20 cellular contexts compared by ENCODE assay signal in genomic region chr19:13004273-13004672, GRCh38. TPM values are rescaled to one million over a fixed set of nuclear protein-coding genes. Genes with fewer than 3 reads are reported as not detected.
DNase-seq lines count a peak whose midpoint lies in the region; ATAC-seq and TF ChIP-seq lines count a peak whose summit lies in the region.
"Had no signal": no experiment of that assay in that cellular context is flagged by ENCODE, and none has a peak within 500 bp of the region (broad histone marks: within the 10 kb centered on the region; RNA-seq: fewer than 3 reads in every experiment).

No MANE protein-coding gene starts in this region.

- H3K27me3 ChIP-seq in right cardiac atrium (ENCODE audit: control insufficient read depth, insufficient read depth) (no peaks in the 10 kb centered on the region), esophagus squamous epithelium (no peaks in the 10 kb centered on the region), rectal smooth muscle tissue (ENCODE audit: control insufficient read depth, insufficient read depth, low read length) (no peaks in the 10 kb centered on the region), uterus (no peaks in the 10 kb centered on the region)
- H3K27me3 ChIP-seq: Peyer's patch had no signal

- no peaks in the 10 kb centered on the region for H3K4me1 Mint-ChIP-seq in activated CD8-positive, alpha-beta T cell treated with anti-CD3 and anti-CD28 coated beads, Interleukin-2, amount 10 ng/mL, durations not matched to agents 7 days and 5 days (ENCODE audit: low read depth)
- H3K4me1 Mint-ChIP-seq: stimulated activated memory B cell treated with anti-CD40 and anti-IgM and Interleukin-4, amounts not matched to agents 10 μg/mL and 1 μg/mL and 100 μg/mL, for 72 hours had no signal

- no peak overlapping the region for H3K4me3 Mint-ChIP-seq in activated CD8-positive, alpha-beta T cell treated with anti-CD3 and anti-CD28 coated beads, Interleukin-2, amount 10 ng/mL, durations not matched to agents 7 days and 5 days
- H3K4me3 Mint-ChIP-seq: CD4-positive, alpha-beta T cell; stimulated activated memory B cell treated with anti-CD40 and anti-IgM and Interleukin-4, amounts not matched to agents 10 μg/mL and 1 μg/mL and 100 μg/mL, for 72 hours had no signal

- no peak for TF ChIP-seq POLR2A in esophagus squamous epithelium (IDR thresholded peaks at IDR 0.05)
- no peak for TF ChIP-seq POLR2A in uterus (IDR thresholded peaks at IDR 0.05)

- ATAC-seq in right cardiac atrium, result no peak
- no peak for ATAC-seq in activated CD8-positive, alpha-beta T cell treated with anti-CD3 and anti-CD28 coated beads, Interleukin-2, amount 10 ng/mL, durations not matched to agents 7 days and 5 days
- ATAC-seq: stimulated activated memory B cell treated with anti-CD40 and anti-IgM and Interleukin-4, amounts not matched to agents 10 μg/mL and 1 μg/mL and 100 μg/mL, for 72 hours had no signal

- H3K27ac Mint-ChIP-seq in activated CD8-positive, alpha-beta T cell treated with anti-CD3 and anti-CD28 coated beads, Interleukin-2, amount 10 ng/mL, durations not matched to agents 7 days and 5 days, result no peak overlapping the region
- H3K27ac Mint-ChIP-seq: CD4-positive, alpha-beta T cell; stimulated activated memory B cell treated with anti-CD40 and anti-IgM and Interleukin-4, amounts not matched to agents 10 μg/mL and 1 μg/mL and 100 μg/mL, for 72 hours had no signal

- H3K4me1 ChIP-seq in right cardiac atrium (ENCODE audit: control insufficient read depth, insufficient read depth, low read length) (peaks cover 8% of the 10 kb centered on the region), esophagus squamous epithelium (peaks cover 84 to 100% (median 96%) of the 10 kb centered on the region in 3 donors), rectal smooth muscle tissue (ENCODE audit: control insufficient read depth, insufficient read depth, low read length) (peaks cover 75% of the 10 kb centered on the region), uterus (peaks cover 8 to 40% of the 10 kb centered on the region in 2 donors)

- no peaks in the 10 kb centered on the region for H3K36me3 Mint-ChIP-seq in activated CD8-positive, alpha-beta T cell treated with anti-CD3 and anti-CD28 coated beads, Interleukin-2, amount 10 ng/mL, durations not matched to agents 7 days and 5 days (ENCODE audit: low read depth)
- H3K36me3 Mint-ChIP-seq: stimulated activated memory B cell treated with anti-CD40 and anti-IgM and Interleukin-4, amounts not matched to agents 10 μg/mL and 1 μg/mL and 100 μg/mL, for 72 hours had no signal

- no peak overlapping the region for H3K9ac ChIP-seq in rectal smooth muscle tissue (ENCODE audit: low read length)

- peaks cover 8% of the 10 kb centered on the region for H3K27me3 Mint-ChIP-seq in activated CD8-positive, alpha-beta T cell treated with anti-CD3 and anti-CD28 coated beads, Interleukin-2, amount 10 ng/mL, durations not matched to agents 7 days and 5 days (ENCODE audit: low read depth)

- no peak for TF ChIP-seq CTCF in esophagus squamous epithelium (IDR thresholded peaks at IDR 0.05)
- no peak for TF ChIP-seq CTCF in uterus (IDR thresholded peaks at IDR 0.05)

- CTCF ChIA-PET in activated CD8-positive, alpha-beta T cell treated with anti-CD3 and anti-CD28 coated beads, Interleukin-2, amount 10 ng/mL, durations not matched to agents 7 days and 5 days (lab: Charles Lee), result interaction anchor here (1.2 to 1.4 kb wide), 2 partner anchors 39 to 89 kb away, joined by 3 to 4 read pairs; no protein-coding TSS in a partner anchor

- H3K9me3 Mint-ChIP-seq in activated CD8-positive, alpha-beta T cell treated with anti-CD3 and anti-CD28 coated beads, Interleukin-2, amount 10 ng/mL, durations not matched to agents 7 days and 5 days (ENCODE audit: insufficient read depth), result no peaks in the 10 kb centered on the region
- H3K9me3 Mint-ChIP-seq: CD4-positive, alpha-beta T cell; stimulated activated memory B cell treated with anti-CD40 and anti-IgM and Interleukin-4, amounts not matched to agents 10 μg/mL and 1 μg/mL and 100 μg/mL, for 72 hours had no signal

- H3K9me3 ChIP-seq in right cardiac atrium (ENCODE audit: control insufficient read depth, low read length), result no peaks in the 10 kb centered on the region
- H3K9me3 ChIP-seq in esophagus squamous epithelium, result no peaks in the 10 kb centered on the region
- no peaks in the 10 kb centered on the region for H3K9me3 ChIP-seq in uterus

- H3K27ac ChIP-seq in right cardiac atrium (ENCODE audit: low read length) (peak overlapping the region; percentile 10), esophagus squamous epithelium (peak overlapping the region; percentile 91 to 98 (median 94)), rectal smooth muscle tissue (ENCODE audit: low read depth, low read length) (peak overlapping the region; percentile 95), uterus (peak overlapping the region; percentile 95 to 99)

- intact Hi-C loops in right cardiac atrium (cut with DNase I) (no loop called here), cardiac septum (cut with DNase I) (no loop called here), esophagus squamous epithelium (cut with DNase I) (no loop called here), uterus (cut with DNase I; ENCODE audit: low total_unique reads) (no loop called here)

- WGBS in right cardiac atrium, result 80% methylated on average over 7 of the region's 7 CpGs
- WGBS in esophagus squamous epithelium, 2 donors, result 30 to 40% methylated on average over 1 to 7 of the region's 7 CpGs

- POLR2A ChIA-PET in activated CD8-positive, alpha-beta T cell treated with anti-CD3 and anti-CD28 coated beads, Interleukin-2, amount 10 ng/mL, durations not matched to agents 7 days and 5 days (lab: Charles Lee), result no interaction called here

- H3K36me3 ChIP-seq in esophagus squamous epithelium (peaks cover 0 to 5% (median 0%) of the 10 kb centered on the region in 3 donors), rectal smooth muscle tissue (ENCODE audit: control insufficient read depth, insufficient read depth, low read length) (peaks cover 6% of the 10 kb centered on the region), uterus (no peaks in the 10 kb centered on the region)
- H3K36me3 ChIP-seq: Peyer's patch had no signal

- H3K4me3 ChIP-seq in right cardiac atrium (ENCODE audit: low read length), result no peak overlapping the region
- H3K4me3 ChIP-seq in esophagus squamous epithelium, result no peak overlapping the region
- no peak overlapping the region for H3K4me3 ChIP-seq in rectal smooth muscle tissue (ENCODE audit: low read length)
- no peak overlapping the region for H3K4me3 ChIP-seq in uterus
- H3K4me3 ChIP-seq: Peyer's patch had no signal

- peak in 1 of 3 donors; percentile 5 for DNase-seq in right cardiac atrium
- DNase-seq in cardiac septum (ENCODE audit: low spot score), result no peak
- DNase-seq in esophagus squamous epithelium (lab: John Stamatoyannopoulos, UW), result no peak
- no peak for DNase-seq in uterus
- DNase-seq in activated CD8-positive, alpha-beta T cell treated with anti-CD3 and anti-CD28 coated beads, Interleukin-2, amount 10 ng/mL, durations not matched to agents 7 days and 5 days, result no peak
- no peak for DNase-seq in DMS79 treated with DMSO at 0.1 percent for 48 hours (lab: John Stamatoyannopoulos, UW)
- no peak for DNase-seq in KG1 (lab: John Stamatoyannopoulos, UW)
- DNase-seq: activated naive CD4-positive, alpha-beta T cell treated with anti-CD3 and anti-CD28 coated beads, Interleukin-2, amount 50 U/mL, for 16 hours; activated T-cell treated with anti-CD3 and anti-CD28 coated beads, Interleukin-2, amount 50 U/mL, for 1 hour; CD4-positive, alpha-beta T cell; DMS79; effector CD8-positive, alpha-beta T cell; Karpas-422; kidney glomerular epithelial cell; NCI-H1105 treated with DMSO at 0.1 percent for 48 hours; NCI-H2171; NCI-H82 had no signal

RNA-seq across cellular contexts. Expression of gene NFIX, which starts 9.0 kb away (rescaled TPM):
- 100 to 1,000 TPM; 123 to 168 (median 156) TPM for total RNA-seq in right cardiac atrium
- polyA plus RNA-seq in right cardiac atrium, result 67.4 TPM
- total RNA-seq in cardiac septum, result 123 TPM
- total RNA-seq in esophagus squamous epithelium, result 10 to 100 TPM; 32.3 to 81.2 (median 51.6) TPM
- 100 to 1,000 TPM in 2 of 4 donors, 10 to 100 TPM in 2; 27.4 to 381 (median 78.4) TPM for total RNA-seq in uterus
- 1 to 10 TPM in 1 of 2 experiments, under 1 TPM in 1; 0.40 to 1.4 TPM for total RNA-seq in activated CD8-positive, alpha-beta T cell treated with anti-CD3 and anti-CD28 coated beads, Interleukin-2, amount 10 ng/mL, durations not matched to agents 7 days and 5 days

RNA-seq across cellular contexts. Expression of gene DAND5, which starts 34.9 kb away (rescaled TPM):
- total RNA-seq in right cardiac atrium (10 to 100 TPM in 2 of 4 donors, 1 to 10 TPM in 2; 5.0 to 13.8 (median 11.1) TPM), cardiac septum (11.4 TPM), esophagus squamous epithelium (not detected), uterus (under 1 TPM in 1 of 4 donors, not detected in 3; 0.14 TPM)
- polyA plus RNA-seq in right cardiac atrium, result 7.0 TPM
- total RNA-seq in activated CD8-positive, alpha-beta T cell treated with anti-CD3 and anti-CD28 coated beads, Interleukin-2, amount 10 ng/mL, durations not matched to agents 7 days and 5 days, result under 1 TPM; 0.21 to 0.34 TPM
- total RNA-seq: CD4-positive, alpha-beta T cell had no signal

RNA-seq across cellular contexts. Expression of gene GADD45GIP1, which starts 47.2 kb away (rescaled TPM):
- total RNA-seq in right cardiac atrium, result 10 to 100 TPM; 24.3 to 33.2 (median 29.1) TPM
- polyA plus RNA-seq in right cardiac atrium, result 64.5 TPM
- 23.5 TPM for total RNA-seq in cardiac septum
- total RNA-seq in esophagus squamous epithelium, result 10 to 100 TPM; 34.4 to 59.7 (median 44.9) TPM
- total RNA-seq in uterus, result 10 to 100 TPM in 2 of 4 donors, 1 to 10 TPM in 2; 3.3 to 76.8 (median 12.8) TPM
- 10 to 100 TPM; 23.4 to 25.4 TPM for total RNA-seq in activated CD8-positive, alpha-beta T cell treated with anti-CD3 and anti-CD28 coated beads, Interleukin-2, amount 10 ng/mL, durations not matched to agents 7 days and 5 days

RNA-seq across cellular contexts. Expression of gene RAD23A, which starts 58.6 kb away (rescaled TPM):
- total RNA-seq in right cardiac atrium (100 to 1,000 TPM; 127 to 137 (median 133) TPM), cardiac septum (143 TPM), esophagus squamous epithelium (10 to 100 TPM; 67.7 to 87.4 (median 82.4) TPM), uterus (100 to 1,000 TPM in 1 of 4 donors, 10 to 100 TPM in 3; 13.3 to 105 (median 64.4) TPM)
- polyA plus RNA-seq in right cardiac atrium, result 122 TPM
- 100 to 1,000 TPM; 138 to 140 TPM for total RNA-seq in activated CD8-positive, alpha-beta T cell treated with anti-CD3 and anti-CD28 coated beads, Interleukin-2, amount 10 ng/mL, durations not matched to agents 7 days and 5 days

Comparison
In these comparisons a context has a peak if more than half of its experiments do, and no peak if none do; other contexts are left out.
1. H3K27ac ChIP-seq: peak in every context shown above with its lines; median percentile 97 in uterus; 95 in rectal smooth muscle tissue; 94 in esophagus squamous epithelium; 10 in right cardiac atrium.
2. RNA of gene NFIX, which starts 9.0 kb away (total RNA-seq): 123 to 168 TPM in right cardiac atrium, 27.4 to 381 TPM in uterus, 123 TPM in cardiac septum (single experiment) and 32.3 to 81.2 TPM in esophagus squamous epithelium; 0.40 to 1.4 TPM in activated CD8-positive, alpha-beta T cell treated with anti-CD3 and anti-CD28 coated beads, Interleukin-2, amount 10 ng/mL, durations not matched to agents 7 days and 5 days; every median in the first group is over 10 times any median in the second.